8 cellular contexts compared by ENCODE assay signal in the genomic region with DNA sequence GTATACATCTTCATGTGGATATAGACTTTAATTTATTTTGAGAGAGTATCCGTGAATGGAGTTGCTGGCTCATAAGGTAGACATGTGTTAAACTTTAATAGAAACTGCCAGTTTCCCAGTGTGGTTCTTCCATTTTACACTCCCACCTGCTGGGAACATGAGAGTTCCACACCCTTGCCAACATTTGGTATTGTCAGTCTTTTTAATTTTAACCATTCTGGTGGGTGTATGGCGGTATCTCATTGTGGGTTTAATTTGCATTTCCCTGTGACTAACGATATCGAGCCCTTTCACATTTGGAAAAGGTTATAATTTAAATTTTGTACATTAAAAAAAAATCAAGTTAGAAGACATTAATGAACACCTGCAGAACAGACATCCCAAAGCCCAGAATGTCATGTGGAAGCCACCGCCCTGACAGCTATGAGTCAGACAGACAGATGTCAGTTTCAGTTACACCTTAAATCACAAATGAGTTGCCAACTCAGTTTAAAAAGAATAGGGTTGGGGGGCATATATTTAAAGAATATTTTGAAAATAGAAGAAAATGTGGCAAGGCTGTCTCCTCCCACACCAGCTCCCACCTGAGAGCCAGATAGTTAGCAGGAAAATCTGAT. TPM values are rescaled to one million over a fixed set of nuclear protein-coding genes. Genes with fewer than 3 reads are reported as not detected.
DNase-seq lines count a peak whose midpoint lies in the region; ATAC-seq and TF ChIP-seq lines count a peak whose summit lies in the region.

No MANE protein-coding gene starts in this region.

- H3K9ac ChIP-seq in DND-41 (ENCODE audit: low read depth, low read length) = no peak overlapping the region

- H3K79me2 ChIP-seq in DND-41 (ENCODE audit: insufficient read depth, low read length) = peaks cover 85% of the 10 kb centered on the region

- peak; percentile 37 for DNase-seq in DND-41
- DNase-seq in breast epithelium (ENCODE audit: low spot score in 2 of 2) = no peak
- no peak for DNase-seq in stimulated activated naive CD8-positive, alpha-beta T cell treated with anti-CD3 and anti-CD28 coated beads, Interleukin-15, Interleukin-2, amounts not matched to agents 100 U/mL and 50 U/mL, for 24 hours
- DNase-seq in GF-D8 (lab: John Stamatoyannopoulos, UW) = no peak
- no peak for DNase-seq in activated CD4-positive, CD25-positive, alpha-beta regulatory T cell (lab: John Stamatoyannopoulos, UW)
- no peak for DNase-seq in medulla oblongata (ENCODE audit: extremely low spot score)

- no peak overlapping the region for H3K4me3 ChIP-seq in DND-41 (ENCODE audit: low read depth in 1 of 2, low read length in 2 of 2)
- peak overlapping the region in 1 of 3 donors; percentile 53 for H3K4me3 ChIP-seq in breast epithelium

- TF ChIP-seq CTCF in DND-41 (IDR thresholded peaks at IDR 0.05; ENCODE audit: borderline replicate concordance, extremely low read depth, low read length, poor library complexity, severe bottlenecking) (peak; percentile 18), breast epithelium (IDR thresholded peaks at IDR 0.05) (no peak)

- intact Hi-C loops in breast epithelium (cut with DNase I; ENCODE audit: low total_unique reads) = no loop called here

- peak overlapping the region; percentile 35 for H3K4me2 ChIP-seq in DND-41 (ENCODE audit: insufficient read depth, low read length)

- peaks cover 13% of the 10 kb centered on the region; the same call in 1 of the 2 replicates for H4K20me1 ChIP-seq in DND-41 (ENCODE audit: insufficient read depth, low read length)

- TF ChIP-seq POLR2A in breast epithelium (IDR thresholded peaks at IDR 0.05) = no peak

- no peak overlapping the region for H2AFZ ChIP-seq in DND-41 (ENCODE audit: low read depth, low read length)

- peaks cover 4% of the 10 kb centered on the region; the same call in 1 of the 2 replicates for H3K36me3 ChIP-seq in DND-41 (ENCODE audit: insufficient read depth, low read length)
- no peaks in the 10 kb centered on the region for H3K36me3 ChIP-seq in breast epithelium

- H3K9me3 ChIP-seq in DND-41 (ENCODE audit: insufficient read depth, low read length, severe bottlenecking) = no peaks in the 10 kb centered on the region
- peaks cover 0 to 3% of the 10 kb centered on the region in 2 donors for H3K9me3 ChIP-seq in breast epithelium

- H3K27me3 ChIP-seq in DND-41 (ENCODE audit: insufficient read depth, low read length, poor library complexity) (no peaks in the 10 kb centered on the region), breast epithelium (no peaks in the 10 kb centered on the region)

- H3K4me1 ChIP-seq in DND-41 (ENCODE audit: insufficient read depth, low read length) (peaks cover 45% of the 10 kb centered on the region), breast epithelium (peaks cover 4 to 10% of the 10 kb centered on the region in 2 donors)

- peak; percentile 51 for ATAC-seq in DND-41 (ENCODE audit: insufficient read depth, low read depth)
- peak; percentile 67 for ATAC-seq in GM21360 (IDR thresholded peaks at IDR 0.05; ENCODE audit: unreplicated experiment)
- ATAC-seq in HG03469 (IDR thresholded peaks at IDR 0.05; ENCODE audit: unreplicated experiment) = peak; percentile 51
- ATAC-seq in stimulated activated naive CD8-positive, alpha-beta T cell treated with anti-CD3 and anti-CD28 coated beads, Interleukin-15, Interleukin-2, amounts not matched to agents 100 U/mL and 50 U/mL, for 24 hours = peak; percentile 73

- peak overlapping the region; percentile 71 for H3K27ac ChIP-seq in DND-41 (ENCODE audit: low read length)
- peak overlapping the region; percentile 74 to 85 for H3K27ac ChIP-seq in breast epithelium

RNA-seq across cellular contexts. Expression of a gene that starts 36.9 kb away (rescaled TPM):
- total RNA-seq in breast epithelium = 1 to 10 TPM; 3.3 to 5.3 (median 3.8) TPM
